35 cellular contexts compared by ENCODE assay signal in the genomic region with DNA sequence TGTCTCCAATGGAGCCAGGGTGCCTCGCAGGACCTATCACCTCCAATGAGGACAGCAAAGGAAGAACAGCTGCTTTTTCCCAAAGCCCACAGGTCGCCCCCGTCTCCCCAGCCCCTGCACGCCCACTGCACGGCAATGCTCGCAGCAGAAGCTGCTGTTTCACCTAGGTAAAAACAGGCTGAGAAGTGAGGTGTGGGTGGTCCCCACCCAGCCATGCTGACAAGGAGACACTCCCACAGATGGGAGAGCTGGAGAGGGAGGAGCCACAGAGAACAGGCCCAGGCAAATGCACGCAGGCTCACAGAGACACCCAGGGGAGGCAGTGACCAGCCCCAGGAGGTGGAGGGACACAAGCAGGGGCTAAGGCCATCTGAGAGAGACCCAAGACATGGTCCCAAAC. TPM values are rescaled to one million over a fixed set of nuclear protein-coding genes. Genes with fewer than 3 reads are reported as not detected.
DNase-seq lines count a peak whose midpoint lies in the region; ATAC-seq, FAIRE-seq and TF ChIP-seq lines count a peak whose summit lies in the region.
"Had no signal": no experiment of that assay in that cellular context is flagged by ENCODE, and none has a peak within 500 bp of the region (broad histone marks: within the 10 kb centered on the region; RNA-seq: fewer than 3 reads in every experiment).

No MANE protein-coding gene starts in this region.

- no peak for DNase-seq in activated naive CD4-positive, alpha-beta T cell treated with anti-CD3 and anti-CD28 coated beads, Interleukin-2, amount 10 ng/mL, durations not matched to agents 7 days and 5 days
- DNase-seq in activated naive CD4-positive, alpha-beta T cell treated with anti-CD3 and anti-CD28 coated beads, Interleukin-2, amount 50 U/mL, for 16 hours: no peak
- DNase-seq in activated CD8-positive, alpha-beta T cell treated with anti-CD3 and anti-CD28 coated beads for 36 hours: no peak
- peak; percentile 30 for DNase-seq in epithelial cell of esophagus (ENCODE audit: low read depth)
- DNase-seq in type B pancreatic cell (ENCODE audit: extremely low spot score, unreplicated experiment): no peak
- no peak for DNase-seq in activated naive CD8-positive, alpha-beta T cell treated with anti-CD3 and anti-CD28 coated beads for 36 hours
- DNase-seq in GM12892 (ENCODE audit: insufficient read length): no peak
- DNase-seq in T1000 (lab: John Stamatoyannopoulos, UW): no peak
- DNase-seq: activated CD4-positive, alpha-beta memory T cell treated with anti-CD3 and anti-CD28 coated beads, Interleukin-2, amount 10 ng/mL, durations not matched to agents 7 days and 5 days; activated CD4-positive, alpha-beta T cell treated with anti-CD3 and anti-CD28 coated beads for 1 hour; activated naive CD8-positive, alpha-beta T cell treated with anti-CD3 and anti-CD28 coated beads, Interleukin-2, amount 50 U/mL, for 24 hours; CD4-positive, alpha-beta T cell; DND-41; endodermal cell; foreskin fibroblast; GF-D8; GM23248; HFFc6; NCI-H1694; NCI-H446; NCI-H82; RPMI8226; stimulated activated CD4-positive, alpha-beta T cell treated with anti-CD3 and anti-CD28 coated beads, Interleukin-15, amount 100 ng/mL, for 24 hours; stimulated activated CD4-positive, alpha-beta T cell treated with anti-CD3 and anti-CD28 coated beads, Interleukin-4, amount 100 ng/mL, for 4 hours; upper lobe of left lung had no signal

- H3K9me3 Mint-ChIP-seq in activated naive CD4-positive, alpha-beta T cell treated with anti-CD3 and anti-CD28 coated beads, Interleukin-2, amount 10 ng/mL, durations not matched to agents 7 days and 5 days: no peaks in the 10 kb centered on the region
- no peaks in the 10 kb centered on the region for H3K9me3 Mint-ChIP-seq in activated CD8-positive, alpha-beta T cell treated with anti-CD3 and anti-CD28 coated beads for 36 hours
- H3K9me3 Mint-ChIP-seq in type B pancreatic cell: no peaks in the 10 kb centered on the region
- H3K9me3 Mint-ChIP-seq in activated naive CD8-positive, alpha-beta T cell treated with anti-CD3 and anti-CD28 coated beads for 36 hours: no peaks in the 10 kb centered on the region
- H3K9me3 Mint-ChIP-seq: activated CD4-positive, alpha-beta memory T cell treated with anti-CD3 and anti-CD28 coated beads, Interleukin-2, amount 10 ng/mL, durations not matched to agents 7 days and 5 days; activated naive CD8-positive, alpha-beta T cell treated with anti-CD3 and anti-CD28 coated beads, Interleukin-2, amount 50 U/mL, for 24 hours; CD4-positive, alpha-beta T cell; dendritic cell treated with granulocyte-macrophage colony-stimulating factor and Interleukin-4, amounts not matched to agents 40 ng/mL and 50 ng/mL, for 4 days; endodermal cell; HFFc6; IgD-negative memory B cell; mesothelial cell of epicardium had no signal

- H3K27me3 Mint-ChIP-seq in activated naive CD4-positive, alpha-beta T cell treated with anti-CD3 and anti-CD28 coated beads, Interleukin-2, amount 10 ng/mL, durations not matched to agents 7 days and 5 days: peaks cover 8% of the 10 kb centered on the region
- peaks cover 6% of the 10 kb centered on the region for H3K27me3 Mint-ChIP-seq in activated CD8-positive, alpha-beta T cell treated with anti-CD3 and anti-CD28 coated beads for 36 hours
- peaks cover 19% of the 10 kb centered on the region for H3K27me3 Mint-ChIP-seq in type B pancreatic cell
- peaks cover 5% of the 10 kb centered on the region for H3K27me3 Mint-ChIP-seq in activated naive CD8-positive, alpha-beta T cell treated with anti-CD3 and anti-CD28 coated beads for 36 hours
- H3K27me3 Mint-ChIP-seq: activated CD4-positive, alpha-beta memory T cell treated with anti-CD3 and anti-CD28 coated beads, Interleukin-2, amount 10 ng/mL, durations not matched to agents 7 days and 5 days; CD4-positive, alpha-beta T cell; IgD-negative memory B cell had no signal

- intact Hi-C loops in activated CD8-positive, alpha-beta T cell treated with anti-CD3 and anti-CD28 coated beads for 36 hours (cut with micrococcal nuclease): no loop called here

- peaks cover 42% of the 10 kb centered on the region for H3K36me3 Mint-ChIP-seq in activated naive CD4-positive, alpha-beta T cell treated with anti-CD3 and anti-CD28 coated beads, Interleukin-2, amount 10 ng/mL, durations not matched to agents 7 days and 5 days
- H3K36me3 Mint-ChIP-seq in activated CD8-positive, alpha-beta T cell treated with anti-CD3 and anti-CD28 coated beads for 36 hours (ENCODE audit: low read depth): peaks cover 27% of the 10 kb centered on the region
- H3K36me3 Mint-ChIP-seq in type B pancreatic cell: peaks cover 19% of the 10 kb centered on the region
- H3K36me3 Mint-ChIP-seq in activated naive CD8-positive, alpha-beta T cell treated with anti-CD3 and anti-CD28 coated beads for 36 hours: peaks cover 16% of the 10 kb centered on the region

- no peak overlapping the region for H3K4me3 Mint-ChIP-seq in activated naive CD4-positive, alpha-beta T cell treated with anti-CD3 and anti-CD28 coated beads, Interleukin-2, amount 10 ng/mL, durations not matched to agents 7 days and 5 days
- H3K4me3 Mint-ChIP-seq in activated CD8-positive, alpha-beta T cell treated with anti-CD3 and anti-CD28 coated beads for 36 hours: no peak overlapping the region
- peak overlapping the region; percentile 11 for H3K4me3 Mint-ChIP-seq in type B pancreatic cell
- no peak overlapping the region for H3K4me3 Mint-ChIP-seq in activated naive CD8-positive, alpha-beta T cell treated with anti-CD3 and anti-CD28 coated beads for 36 hours
- H3K4me3 Mint-ChIP-seq: activated CD4-positive, alpha-beta memory T cell treated with anti-CD3 and anti-CD28 coated beads, Interleukin-2, amount 10 ng/mL, durations not matched to agents 7 days and 5 days; activated naive CD8-positive, alpha-beta T cell treated with anti-CD3 and anti-CD28 coated beads, Interleukin-2, amount 50 U/mL, for 24 hours; CD4-positive, alpha-beta T cell; dendritic cell treated with granulocyte-macrophage colony-stimulating factor and Interleukin-4, amounts not matched to agents 40 ng/mL and 50 ng/mL, for 4 days; endodermal cell; HFFc6; mesothelial cell of epicardium had no signal

- no peak overlapping the region for H3K4me3 ChIP-seq in epithelial cell of esophagus (ENCODE audit: low read length)
- H3K4me3 ChIP-seq: esophagus muscularis mucosa, GM23248, heart left ventricle, upper lobe of left lung had no signal

- no peak for ATAC-seq in activated CD8-positive, alpha-beta T cell treated with anti-CD3 and anti-CD28 coated beads for 36 hours
- ATAC-seq: activated naive CD8-positive, alpha-beta T cell treated with anti-CD3 and anti-CD28 coated beads, Interleukin-2, amount 50 U/mL, for 24 hours; heart left ventricle had no signal

- TF ChIP-seq CTCF in activated CD8-positive, alpha-beta T cell treated with anti-CD3 and anti-CD28 coated beads for 36 hours (IDR thresholded peaks at IDR 0.05): no peak
- TF ChIP-seq CTCF in epithelial cell of esophagus (IDR thresholded peaks at IDR 0.05; ENCODE audit: insufficient read depth, low read depth, low read length, missing control alignments): no peak
- TF ChIP-seq CTCF in type B pancreatic cell (conservative IDR thresholded peaks at IDR 0.05): no peak

- CTCF ChIA-PET in activated naive CD4-positive, alpha-beta T cell treated with anti-CD3 and anti-CD28 coated beads, Interleukin-2, amount 10 ng/mL, durations not matched to agents 7 days and 5 days (lab: Charles Lee): interaction anchor here (0.7 to 1.1 kb wide), 2 partner anchors 167 to 168 kb away, joined by 4 to 6 read pairs; no protein-coding TSS in a partner anchor
- CTCF ChIA-PET in activated CD8-positive, alpha-beta T cell treated with anti-CD3 and anti-CD28 coated beads for 36 hours (lab: Charles Lee): interaction anchor here (0.8 kb wide), 1 partner anchor 167 kb away, joined by 3 read pairs; no protein-coding TSS in a partner anchor

- no peak for FAIRE-seq in GM12892 (lab: Jason Lieb, UNC)
- FAIRE-seq: D721Med, keratinocyte had no signal

- peaks cover 16% of the 10 kb centered on the region for H3K4me1 Mint-ChIP-seq in activated naive CD4-positive, alpha-beta T cell treated with anti-CD3 and anti-CD28 coated beads, Interleukin-2, amount 10 ng/mL, durations not matched to agents 7 days and 5 days
- H3K4me1 Mint-ChIP-seq in activated CD8-positive, alpha-beta T cell treated with anti-CD3 and anti-CD28 coated beads for 36 hours (ENCODE audit: low read depth): peaks cover 11% of the 10 kb centered on the region
- peaks cover 11% of the 10 kb centered on the region for H3K4me1 Mint-ChIP-seq in type B pancreatic cell (ENCODE audit: unreplicated experiment)
- H3K4me1 Mint-ChIP-seq in activated naive CD8-positive, alpha-beta T cell treated with anti-CD3 and anti-CD28 coated beads for 36 hours: peaks cover 9% of the 10 kb centered on the region
- H3K4me1 Mint-ChIP-seq: activated CD4-positive, alpha-beta memory T cell treated with anti-CD3 and anti-CD28 coated beads, Interleukin-2, amount 10 ng/mL, durations not matched to agents 7 days and 5 days; mesothelial cell of epicardium had no signal

- POLR2A ChIA-PET in activated CD8-positive, alpha-beta T cell treated with anti-CD3 and anti-CD28 coated beads for 36 hours (lab: Charles Lee): interaction anchor here (1.2 to 3.2 kb wide), 2 partner anchors 11 to 15 kb away, joined by 3 to 18 read pairs; no protein-coding TSS in a partner anchor

- H3K27ac Mint-ChIP-seq in activated naive CD4-positive, alpha-beta T cell treated with anti-CD3 and anti-CD28 coated beads, Interleukin-2, amount 10 ng/mL, durations not matched to agents 7 days and 5 days: peak overlapping the region; percentile 64
- peak overlapping the region; percentile 34 for H3K27ac Mint-ChIP-seq in activated CD8-positive, alpha-beta T cell treated with anti-CD3 and anti-CD28 coated beads for 36 hours
- H3K27ac Mint-ChIP-seq in type B pancreatic cell: peak overlapping the region; percentile 9
- H3K27ac Mint-ChIP-seq in activated naive CD8-positive, alpha-beta T cell treated with anti-CD3 and anti-CD28 coated beads for 36 hours: no peak overlapping the region
- H3K27ac Mint-ChIP-seq: activated CD4-positive, alpha-beta memory T cell treated with anti-CD3 and anti-CD28 coated beads, Interleukin-2, amount 10 ng/mL, durations not matched to agents 7 days and 5 days; CD4-positive, alpha-beta T cell; dendritic cell treated with granulocyte-macrophage colony-stimulating factor and Interleukin-4, amounts not matched to agents 40 ng/mL and 50 ng/mL, for 4 days; endodermal cell; HFFc6; mesothelial cell of epicardium had no signal

- TF ChIP-seq POLR2A in GM12892 (IDR thresholded peaks at IDR 0.05; ENCODE audit: low read depth, low read length): no peak

RNA-seq across cellular contexts. Expression of a gene that starts 10.4 kb away (rescaled TPM):
- 1 to 10 TPM; 1.7 to 1.9 TPM for total RNA-seq in activated CD8-positive, alpha-beta T cell treated with anti-CD3 and anti-CD28 coated beads for 36 hours
- total RNA-seq in type B pancreatic cell (ENCODE audit: low replicate concordance): 0.27 and 0.81 TPM in 2 replicates
- 1 to 10 TPM in 1 of 2 experiments, under 1 TPM in 1; 0.16 to 1.0 TPM for total RNA-seq in activated naive CD8-positive, alpha-beta T cell treated with anti-CD3 and anti-CD28 coated beads for 36 hours
- polyA plus RNA-seq in GM12892 (2012; ENCODE audit: missing spikeins): 0.36 TPM
- total RNA-seq: endodermal cell, esophagus muscularis mucosa, GM23248, heart left ventricle, mesothelial cell of epicardium, subcutaneous adipose tissue had no signal
- polyA plus RNA-seq: GM23248, IgD-negative memory B cell, keratinocyte had no signal

RNA-seq across cellular contexts. Expression of a gene that starts 24.4 kb away (rescaled TPM):
- 10 to 100 TPM in 1 of 2 experiments, 1 to 10 TPM in 1; 9.8 to 12.4 TPM for total RNA-seq in activated CD8-positive, alpha-beta T cell treated with anti-CD3 and anti-CD28 coated beads for 36 hours
- 0.58 and 2.7 TPM in 2 replicates for total RNA-seq in type B pancreatic cell (ENCODE audit: low replicate concordance)
- 1 to 10 TPM; 1.3 to 1.9 TPM for total RNA-seq in activated naive CD8-positive, alpha-beta T cell treated with anti-CD3 and anti-CD28 coated beads for 36 hours
- polyA plus RNA-seq in GM12892 (2012; ENCODE audit: missing spikeins): 2.0 TPM
- total RNA-seq: A172; GM23248; heart left ventricle; HFFc6; subcutaneous adipose tissue; T-helper 1 cell treated with Interleukin-12 subunit alpha and Interleukin-12 subunit beta and Interleukin-4 antibody, amounts not matched to agents 30 ng/mL and 1 ng/mL, for 36 hours had no signal
- polyA plus RNA-seq: GM23248, heart left ventricle, IgD-negative memory B cell had no signal

RNA-seq across cellular contexts. Expression of a gene that starts 25.3 kb away (rescaled TPM):
- 100 to 1,000 TPM; 112 to 133 TPM for total RNA-seq in activated CD8-positive, alpha-beta T cell treated with anti-CD3 and anti-CD28 coated beads for 36 hours
- 53.9 and 66.1 TPM in 2 replicates for total RNA-seq in type B pancreatic cell (ENCODE audit: low replicate concordance)
- 100 to 1,000 TPM; 136 to 145 TPM for total RNA-seq in activated naive CD8-positive, alpha-beta T cell treated with anti-CD3 and anti-CD28 coated beads for 36 hours
- polyA plus RNA-seq in GM12892 (2012; ENCODE audit: missing spikeins): 27.4 TPM

RNA-seq across cellular contexts. Expression of a gene that starts 25.6 kb away (rescaled TPM):
- 10 to 100 TPM; 18.5 to 19.1 TPM for total RNA-seq in activated CD8-positive, alpha-beta T cell treated with anti-CD3 and anti-CD28 coated beads for 36 hours
- total RNA-seq in type B pancreatic cell (ENCODE audit: low replicate concordance): 19.0 and 21.7 TPM in 2 replicates
- 10 to 100 TPM; 28.9 to 31.1 TPM for total RNA-seq in activated naive CD8-positive, alpha-beta T cell treated with anti-CD3 and anti-CD28 coated beads for 36 hours
- 10.5 TPM for polyA plus RNA-seq in GM12892 (2012; ENCODE audit: missing spikeins)
